In the genomic region with DNA sequence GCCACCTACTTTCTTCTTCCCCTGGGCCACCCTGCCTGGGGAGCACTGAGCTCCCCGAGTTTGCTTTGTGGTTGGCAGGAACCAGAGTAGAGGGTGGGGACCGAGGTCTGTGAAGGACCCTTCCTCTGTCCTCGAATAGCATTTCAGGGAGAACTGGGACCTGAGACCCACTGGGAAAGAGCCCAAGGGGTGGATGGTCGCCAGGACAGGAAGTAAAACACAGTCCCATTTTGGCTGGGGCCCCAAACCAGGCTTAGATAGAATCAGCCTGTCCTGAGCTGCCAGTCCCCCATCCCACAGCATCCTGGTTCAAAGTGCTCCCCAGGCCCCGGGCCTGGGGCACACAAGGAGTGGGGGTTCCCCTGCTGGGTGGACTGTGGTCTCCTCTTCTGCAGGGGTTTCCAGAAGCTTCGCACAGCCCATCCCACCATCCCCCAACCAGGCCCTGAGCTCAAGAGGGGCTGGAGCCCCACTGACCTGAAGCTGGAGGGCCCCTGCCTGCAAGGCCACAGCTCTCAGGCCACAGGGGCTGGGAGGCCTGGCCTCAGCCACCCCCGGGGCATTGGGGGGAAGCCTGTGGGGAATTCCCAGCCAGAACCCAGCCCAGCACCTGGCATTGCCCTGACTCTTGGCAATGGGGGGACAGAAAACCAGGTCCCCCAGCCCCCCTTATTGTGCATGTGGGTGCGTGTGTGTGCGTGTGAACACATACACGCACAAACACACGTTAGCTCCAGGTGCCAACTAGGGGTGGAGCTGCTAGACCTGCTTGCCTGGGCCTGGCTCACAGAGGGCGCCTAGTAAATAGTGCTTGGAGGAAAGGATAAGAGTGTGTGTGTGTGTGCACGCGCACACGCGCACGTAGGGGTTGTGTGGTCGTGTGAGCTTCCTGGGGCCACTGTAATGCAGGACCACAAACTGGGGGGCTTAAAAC, we compare ENCODE assay signal across 9 cellular contexts. TPM values are rescaled to one million over a fixed set of nuclear protein-coding genes. Genes with fewer than 3 reads are reported as not detected.
DNase-seq lines count a peak whose midpoint lies in the region; ATAC-seq, FAIRE-seq and TF ChIP-seq lines count a peak whose summit lies in the region.
"Had no signal": no experiment of that assay in that cellular context is flagged by ENCODE, and none has a peak within 500 bp of the region (broad histone marks: within the 10 kb centered on the region; RNA-seq: fewer than 3 reads in every experiment).

No MANE protein-coding gene starts in this region.

- H3K27me3 ChIP-seq in HepG2 (ENCODE audit: control insufficient read depth in 1 of 2, insufficient read depth in 2 of 2, low read length in 2 of 2) = no peaks in the 10 kb centered on the region
- no peaks in the 10 kb centered on the region for H3K27me3 ChIP-seq in thoracic aorta (replicated peaks; ENCODE audit: insufficient read depth)

- POLR2A ChIA-PET in HepG2 (lab: Yijun Ruan, JAX) = interaction anchor here (0.6 to 2.5 kb wide), 18 partner anchors 9 to 291 kb away, joined by 3 to 40 read pairs (median 4); a partner anchor contains a TSS

- no peak for ATAC-seq in activated naive CD4-positive, alpha-beta T cell treated with anti-CD3 and anti-CD28 coated beads, Interleukin-2, amount 50 U/mL, for 72 hours
- ATAC-seq in HepG2 = peak; percentile 6; the same call in 1 of the 3 replicates
- no peak for ATAC-seq in thoracic aorta (ENCODE audit: insufficient number of reproducible peaks, low FRiP score, low read depth)
- no peak for ATAC-seq in HG02623 (IDR thresholded peaks at IDR 0.05; ENCODE audit: unreplicated experiment)

- TF ChIP-seq RAD21 in HepG2 (CRISPR knock-in tag; IDR thresholded peaks at IDR 0.05) = no peak

- peak overlapping the region; percentile 67 for H3K27ac ChIP-seq in KOPT-K1 (ENCODE audit: low read depth, low read length, poor library complexity, severe bottlenecking)
- H3K27ac ChIP-seq in HepG2 (ENCODE audit: extremely low read length, insufficient read depth, low read length) = peak overlapping the region; percentile 55
- H3K27ac ChIP-seq in thoracic aorta = peak overlapping the region; percentile 68 to 93

- TF ChIP-seq CTCF in Calu3 (IDR thresholded peaks at IDR 0.05; ENCODE audit: unreplicated experiment) (no peak), HepG2 (CRISPR knock-in tag; IDR thresholded peaks at IDR 0.05) (peak; percentile 45), thoracic aorta (IDR thresholded peaks at IDR 0.05) (no peak)

- H3K9me3 Mint-ChIP-seq in Calu3 (ENCODE audit: low read depth, unreplicated experiment) = no peaks in the 10 kb centered on the region
- no peaks in the 10 kb centered on the region for H3K9me3 Mint-ChIP-seq in activated naive CD4-positive, alpha-beta T cell treated with anti-CD3 and anti-CD28 coated beads, Interleukin-2, amount 50 U/mL, for 72 hours

- 28% methylated on average over 11 of the region's 18 CpGs for WGBS in HepG2 (ENCODE audit: low lambda C conversion rate)

- H3K36me3 ChIP-seq in KOPT-K1 (ENCODE audit: insufficient read depth, low read length) = peaks cover 15% of the 10 kb centered on the region; the same call in 1 of the 2 replicates
- peaks cover 1 to 2% of the 10 kb centered on the region in 2 experiments; a peak in 2 of 5 replicates for H3K36me3 ChIP-seq in HepG2 (replicated peaks in 1 of 2; ENCODE audit: control insufficient read depth in 1 of 2, insufficient read depth in 2 of 2, low read length in 2 of 2)
- no peaks in the 10 kb centered on the region for H3K36me3 ChIP-seq in thoracic aorta

- no peak overlapping the region for H2AFZ ChIP-seq in HepG2 (ENCODE audit: low read length)

- TF ChIP-seq POLR2A in HepG2 (IDR thresholded peaks at IDR 0.05; ENCODE audit: insufficient read depth in 1 of 2, low read depth in 2 of 2, low read length in 2 of 2) = peak in 1 of 2 experiments; percentile 13; a peak in 1 of 4 replicates

- no peak for TF ChIP-seq EP300 in HepG2 (IDR thresholded peaks at IDR 0.05; ENCODE audit: low read depth in 2 of 2, low read length in 2 of 2)
- TF ChIP-seq EP300 in HepG2 (CRISPR knock-in tag; IDR thresholded peaks at IDR 0.05; ENCODE audit: borderline replicate concordance) = no peak

- H3K27me3 Mint-ChIP-seq in Calu3 (ENCODE audit: unreplicated experiment) = no peaks in the 10 kb centered on the region

- peak overlapping the region; percentile 47 to 77 (median 60); a peak in 5 of 6 replicates for H3K4me3 ChIP-seq in HepG2 (replicated peaks in 1 of 3; ENCODE audit: insufficient read depth in 1 of 3, low read depth in 2 of 3, low read length in 3 of 3)
- peak overlapping the region; percentile 96 for H3K4me3 ChIP-seq in thoracic aorta

- peaks cover 30% of the 10 kb centered on the region for H3K79me2 ChIP-seq in HepG2 (ENCODE audit: insufficient read depth, low read length)

- H3K4me1 Mint-ChIP-seq in Calu3 (ENCODE audit: low read depth, unreplicated experiment) = no peaks in the 10 kb centered on the region

- intact Hi-C loops in Calu3 (cut with micrococcal nuclease; ENCODE audit: unreplicated experiment) = no loop called here
- intact Hi-C loops in HepG2 (cut with micrococcal nuclease; ENCODE audit: unreplicated experiment) = no loop called here

- H3K9ac ChIP-seq in HepG2 (ENCODE audit: insufficient read depth, low read depth, low read length) = peak overlapping the region; percentile 74

- H3K36me3 Mint-ChIP-seq in Calu3 (ENCODE audit: insufficient read depth, unreplicated experiment) = peaks cover 42% of the 10 kb centered on the region
- peaks cover 0 to 7% of the 10 kb centered on the region in 2 donors for H3K36me3 Mint-ChIP-seq in activated naive CD4-positive, alpha-beta T cell treated with anti-CD3 and anti-CD28 coated beads, Interleukin-2, amount 50 U/mL, for 72 hours

- no peak for DNase-seq in Calu3
- DNase-seq in activated naive CD4-positive, alpha-beta T cell treated with anti-CD3 and anti-CD28 coated beads, Interleukin-2, amount 50 U/mL, for 72 hours (ENCODE audit: low spot score in 2 of 2) = no peak
- no peak for DNase-seq in HepG2 (ENCODE audit: low spot score)
- DNase-seq in thoracic aorta (ENCODE audit: low spot score) = no peak
- DNase-seq in OCI-M1 (lab: John Stamatoyannopoulos, UW) = no peak
- DNase-seq in H4 (ENCODE audit: low spot score) = no peak

- peaks cover 35% of the 10 kb centered on the region for H4K20me1 ChIP-seq in HepG2 (ENCODE audit: insufficient read depth, low read length)

- peak overlapping the region; percentile 90 for H3K27ac Mint-ChIP-seq in Calu3 (ENCODE audit: unreplicated experiment)
- H3K27ac Mint-ChIP-seq in activated naive CD4-positive, alpha-beta T cell treated with anti-CD3 and anti-CD28 coated beads, Interleukin-2, amount 50 U/mL, for 72 hours = peak overlapping the region; percentile 91 to 93

- H3K4me3 Mint-ChIP-seq in Calu3 (ENCODE audit: low read depth, unreplicated experiment) = peak overlapping the region; percentile 74

- H3K4me1 ChIP-seq in HepG2 (ENCODE audit: insufficient read depth, low read length) (peaks cover 83% of the 10 kb centered on the region), thoracic aorta (ENCODE audit: control insufficient read depth in 1 of 2, low read depth in 2 of 2) (peaks cover 33 to 51% of the 10 kb centered on the region in 2 donors)

- BruUV-seq in Calu3 (replicated peaks; lab: Mats Ljungman, UMichigan) (no TSS peak), HepG2 (replicated peaks; lab: Mats Ljungman, UMichigan) (no TSS peak)

- H3K9me3 ChIP-seq in KOPT-K1 (ENCODE audit: insufficient read depth, low read length, poor library complexity, severe bottlenecking) (no peaks in the 10 kb centered on the region), HepG2 (ENCODE audit: low read length) (no peaks in the 10 kb centered on the region), thoracic aorta (no peaks in the 10 kb centered on the region)

- in situ Hi-C loops in HepG2 (cut with HindIII; ENCODE audit: extremely low pct_ligation_motif_present, low pct_unique_long_range_greater_than_20kb) = no loop called here

- peak overlapping the region; percentile 96 for H3K4me2 ChIP-seq in HepG2 (ENCODE audit: low read depth, low read length)

- CTCF ChIA-PET in Calu3 (lab: Charles Lee) (no interaction called here), HepG2 (lab: Yijun Ruan, JAX; ENCODE audit: low intra/inter-chr PET ratio, low total read pairs) (no interaction called here)

- peak; percentile 42 for FAIRE-seq in HepG2 (lab: Jason Lieb, UNC)
- FAIRE-seq: islet of Langerhans had no signal

RNA-seq across cellular contexts. Expression of a gene that starts 1.0 kb away (rescaled TPM):
- 96.0 and 99.7 TPM in 2 replicates for total RNA-seq in Calu3 (2022)
- total RNA-seq in activated naive CD4-positive, alpha-beta T cell treated with anti-CD3 and anti-CD28 coated beads, Interleukin-2, amount 50 U/mL, for 72 hours = 100 to 1,000 TPM; 211 to 261 TPM
- total RNA-seq in HepG2 (2016; rRNA removed; fragmentation: Illumina TruSeq; extraction: Trizol) = 35.5 and 44.9 TPM in 2 replicates
- total RNA-seq in HepG2 (2016; cell fraction: cytosol; rRNA removed; fragmentation: Illumina TruSeq; extraction: Trizol; ENCODE audit: low read depth) = 52.3 and 57.0 TPM in 2 replicates
- total RNA-seq in HepG2 (2016; cell fraction: insoluble cytoplasmic fraction; rRNA removed; fragmentation: Illumina TruSeq; extraction: Trizol) = 30.7 and 45.2 TPM in 2 replicates
- total RNA-seq in HepG2 (2016; cell fraction: membrane; rRNA removed; fragmentation: Illumina TruSeq; extraction: Trizol) = 90.7 and 98.8 TPM in 2 replicates
- 29.7 and 31.4 TPM in 2 replicates for total RNA-seq in HepG2 (2016; cell fraction: nucleus; rRNA removed; fragmentation: Illumina TruSeq; extraction: Trizol)
- 112 and 129 TPM in 2 replicates for polyA plus RNA-seq in HepG2 (2011; rRNA removed)
- polyA plus RNA-seq in HepG2 (2011; cell fraction: cytosol; rRNA removed) = 75.6 and 125 TPM in 2 replicates
- 253 and 307 TPM in 2 replicates for polyA plus RNA-seq in HepG2 (2011; cell fraction: nucleus; rRNA removed)
- 68.1 and 73.6 TPM in 2 replicates for polyA plus RNA-seq in HepG2 (2012)
- 65.6 and 66.5 TPM in 2 replicates for polyA plus RNA-seq in HepG2 (2016; cell fraction: cytosol; fragmentation: Illumina TruSeq; extraction: Trizol; ENCODE audit: low read depth)
- 34.0 and 45.2 TPM in 2 replicates for polyA plus RNA-seq in HepG2 (2016; cell fraction: insoluble cytoplasmic fraction; fragmentation: Illumina TruSeq; extraction: Trizol; ENCODE audit: low read depth)
- 77.4 and 85.7 TPM in 2 replicates for polyA plus RNA-seq in HepG2 (2016; cell fraction: membrane; fragmentation: Illumina TruSeq; extraction: Trizol; ENCODE audit: low read depth)
- polyA plus RNA-seq in HepG2 (2016; cell fraction: nucleus; fragmentation: Illumina TruSeq; extraction: Trizol; ENCODE audit: insufficient read depth, low read depth) = 73.2 and 74.3 TPM in 2 replicates
- polyA minus RNA-seq in HepG2 (2011; rRNA and poly(A)+ RNA removed; ENCODE audit: low replicate concordance) = 79.7 and 204 TPM in 2 replicates
- 99.9 and 101 TPM in 2 replicates for polyA minus RNA-seq in HepG2 (2011; cell fraction: cytosol; rRNA and poly(A)+ RNA removed)
- 40.2 and 51.7 TPM in 2 replicates for polyA minus RNA-seq in HepG2 (2011; cell fraction: nucleus; rRNA and poly(A)+ RNA removed)
- 10 to 100 TPM; 69.7 to 96.3 TPM for total RNA-seq in thoracic aorta
- 33.9 and 49.6 TPM in 2 replicates for total RNA-seq in H4 (2014; rRNA removed; shearing (Covaris generic))

RNA-seq across cellular contexts. Expression of a gene that starts 36.5 kb away (rescaled TPM):
- total RNA-seq in Calu3 (2022) (65.3 and 72.3 TPM in 2 replicates), HepG2 (2016; rRNA removed; fragmentation: Illumina TruSeq; extraction: Trizol) (28.1 and 30.9 TPM in 2 replicates), thoracic aorta (100 to 1,000 TPM in 1 of 2 donors, 10 to 100 TPM in 1; 43.2 to 107 TPM)
- total RNA-seq in activated naive CD4-positive, alpha-beta T cell treated with anti-CD3 and anti-CD28 coated beads, Interleukin-2, amount 50 U/mL, for 72 hours = 10 to 100 TPM; 24.6 to 60.8 TPM
- total RNA-seq in HepG2 (2016; cell fraction: cytosol; rRNA removed; fragmentation: Illumina TruSeq; extraction: Trizol; ENCODE audit: low read depth) = 33.3 and 38.0 TPM in 2 replicates
- 26.7 and 27.1 TPM in 2 replicates for total RNA-seq in HepG2 (2016; cell fraction: insoluble cytoplasmic fraction; rRNA removed; fragmentation: Illumina TruSeq; extraction: Trizol)
- 73.7 and 74.9 TPM in 2 replicates for total RNA-seq in HepG2 (2016; cell fraction: membrane; rRNA removed; fragmentation: Illumina TruSeq; extraction: Trizol)
- total RNA-seq in HepG2 (2016; cell fraction: nucleus; rRNA removed; fragmentation: Illumina TruSeq; extraction: Trizol) = 18.7 and 18.8 TPM in 2 replicates
- polyA plus RNA-seq in HepG2 (2011; rRNA removed) = 45.3 and 45.6 TPM in 2 replicates
- 23.9 and 43.2 TPM in 2 replicates for polyA plus RNA-seq in HepG2 (2011; cell fraction: cytosol; rRNA removed)
- 43.1 and 48.6 TPM in 2 replicates for polyA plus RNA-seq in HepG2 (2011; cell fraction: nucleus; rRNA removed)
- polyA plus RNA-seq in HepG2 (2012) = 46.5 and 49.0 TPM in 2 replicates
- 74.0 and 79.4 TPM in 2 replicates for polyA plus RNA-seq in HepG2 (2016; cell fraction: cytosol; fragmentation: Illumina TruSeq; extraction: Trizol; ENCODE audit: low read depth)
- polyA plus RNA-seq in HepG2 (2016; cell fraction: insoluble cytoplasmic fraction; fragmentation: Illumina TruSeq; extraction: Trizol; ENCODE audit: low read depth) = 39.4 and 51.6 TPM in 2 replicates
- polyA plus RNA-seq in HepG2 (2016; cell fraction: membrane; fragmentation: Illumina TruSeq; extraction: Trizol; ENCODE audit: low read depth) = 106 and 123 TPM in 2 replicates
- polyA plus RNA-seq in HepG2 (2016; cell fraction: nucleus; fragmentation: Illumina TruSeq; extraction: Trizol; ENCODE audit: insufficient read depth, low read depth) = 43.6 and 45.5 TPM in 2 replicates
- 32.8 and 55.6 TPM in 2 replicates for polyA minus RNA-seq in HepG2 (2011; rRNA and poly(A)+ RNA removed; ENCODE audit: low replicate concordance)
- 39.1 and 43.2 TPM in 2 replicates for polyA minus RNA-seq in HepG2 (2011; cell fraction: cytosol; rRNA and poly(A)+ RNA removed)
- polyA minus RNA-seq in HepG2 (2011; cell fraction: nucleus; rRNA and poly(A)+ RNA removed) = 10.3 and 12.1 TPM in 2 replicates
- 37.6 and 40.1 TPM in 2 replicates for total RNA-seq in H4 (2014; rRNA removed; shearing (Covaris generic))

RNA-seq across cellular contexts. Expression of a gene that starts 44.1 kb away (rescaled TPM):
- 13.7 and 15.8 TPM in 2 replicates for total RNA-seq in Calu3 (2022)
- 100 to 1,000 TPM in 1 of 2 donors, 10 to 100 TPM in 1; 91.8 to 183 TPM for total RNA-seq in activated naive CD4-positive, alpha-beta T cell treated with anti-CD3 and anti-CD28 coated beads, Interleukin-2, amount 50 U/mL, for 72 hours
- total RNA-seq in HepG2 (2016; rRNA removed; fragmentation: Illumina TruSeq; extraction: Trizol) = 3.5 and 4.3 TPM in 2 replicates
- total RNA-seq in HepG2 (2016; cell fraction: cytosol; rRNA removed; fragmentation: Illumina TruSeq; extraction: Trizol; ENCODE audit: low read depth) = 2.2 and 2.7 TPM in 2 replicates
- 3.5 and 4.0 TPM in 2 replicates for total RNA-seq in HepG2 (2016; cell fraction: insoluble cytoplasmic fraction; rRNA removed; fragmentation: Illumina TruSeq; extraction: Trizol)
- 2.7 and 3.2 TPM in 2 replicates for total RNA-seq in HepG2 (2016; cell fraction: membrane; rRNA removed; fragmentation: Illumina TruSeq; extraction: Trizol)
- total RNA-seq in HepG2 (2016; cell fraction: nucleus; rRNA removed; fragmentation: Illumina TruSeq; extraction: Trizol) = 2.4 and 2.5 TPM in 2 replicates
- polyA plus RNA-seq in HepG2 (2011; rRNA removed) = 17.8 and 20.3 TPM in 2 replicates
- 13.9 and 16.9 TPM in 2 replicates for polyA plus RNA-seq in HepG2 (2011; cell fraction: cytosol; rRNA removed)
- 10.8 and 12.6 TPM in 2 replicates for polyA plus RNA-seq in HepG2 (2011; cell fraction: nucleus; rRNA removed)
- 6.2 and 6.8 TPM in 2 replicates for polyA plus RNA-seq in HepG2 (2012)
- 0.97 and 1.0 TPM in 2 replicates for polyA plus RNA-seq in HepG2 (2016; cell fraction: cytosol; fragmentation: Illumina TruSeq; extraction: Trizol; ENCODE audit: low read depth)
- polyA plus RNA-seq in HepG2 (2016; cell fraction: insoluble cytoplasmic fraction; fragmentation: Illumina TruSeq; extraction: Trizol; ENCODE audit: low read depth) = 6.2 and 7.9 TPM in 2 replicates
- polyA plus RNA-seq in HepG2 (2016; cell fraction: membrane; fragmentation: Illumina TruSeq; extraction: Trizol; ENCODE audit: low read depth) = 2.8 TPM in 2 replicates
- 6.6 and 6.8 TPM in 2 replicates for polyA plus RNA-seq in HepG2 (2016; cell fraction: nucleus; fragmentation: Illumina TruSeq; extraction: Trizol; ENCODE audit: insufficient read depth, low read depth)
- 23.6 and 71.5 TPM in 2 replicates for polyA minus RNA-seq in HepG2 (2011; rRNA and poly(A)+ RNA removed; ENCODE audit: low replicate concordance)
- polyA minus RNA-seq in HepG2 (2011; cell fraction: cytosol; rRNA and poly(A)+ RNA removed) = 19.3 and 25.0 TPM in 2 replicates
- polyA minus RNA-seq in HepG2 (2011; cell fraction: nucleus; rRNA and poly(A)+ RNA removed) = 5.3 and 6.0 TPM in 2 replicates
- 10 to 100 TPM; 37.8 to 50.9 TPM for total RNA-seq in thoracic aorta
- total RNA-seq in H4 (2014; rRNA removed; shearing (Covaris generic)) = 3.8 and 9.0 TPM in 2 replicates

RNA-seq across cellular contexts. Expression of a gene that starts 44.7 kb away (rescaled TPM):
- total RNA-seq in Calu3 (2022) (2.7 and 2.8 TPM in 2 replicates), HepG2 (2016; rRNA removed; fragmentation: Illumina TruSeq; extraction: Trizol) (0.24 and 0.77 TPM in 2 replicates), thoracic aorta (1 to 10 TPM; 3.1 to 6.1 TPM)
- total RNA-seq in activated naive CD4-positive, alpha-beta T cell treated with anti-CD3 and anti-CD28 coated beads, Interleukin-2, amount 50 U/mL, for 72 hours = 100 to 1,000 TPM in 1 of 2 donors, 10 to 100 TPM in 1; 29.7 to 105 TPM
- total RNA-seq in HepG2 (2016; cell fraction: cytosol; rRNA removed; fragmentation: Illumina TruSeq; extraction: Trizol; ENCODE audit: low read depth) = 0.79 and 0.91 TPM in 2 replicates
- 0.34 and 1.5 TPM in 2 replicates for total RNA-seq in HepG2 (2016; cell fraction: insoluble cytoplasmic fraction; rRNA removed; fragmentation: Illumina TruSeq; extraction: Trizol)
- total RNA-seq in HepG2 (2016; cell fraction: membrane; rRNA removed; fragmentation: Illumina TruSeq; extraction: Trizol) = 0.83 and 1.5 TPM in 2 replicates
- 1.1 and 2.5 TPM in 2 replicates for total RNA-seq in HepG2 (2016; cell fraction: nucleus; rRNA removed; fragmentation: Illumina TruSeq; extraction: Trizol)
- 3.9 and 4.1 TPM in 2 replicates for polyA plus RNA-seq in HepG2 (2011; rRNA removed)
- polyA plus RNA-seq in HepG2 (2011; cell fraction: cytosol; rRNA removed) = 0.55 and 0.75 TPM in 2 replicates
- polyA plus RNA-seq in HepG2 (2011; cell fraction: nucleus; rRNA removed) = 66.6 and 91.0 TPM in 2 replicates
- polyA plus RNA-seq in HepG2 (2012) = 1.7 and 4.4 TPM in 2 replicates
- 0.57 and 1.2 TPM in 2 replicates for polyA plus RNA-seq in HepG2 (2016; cell fraction: cytosol; fragmentation: Illumina TruSeq; extraction: Trizol; ENCODE audit: low read depth)
- 0.45 and 0.53 TPM in 2 replicates for polyA plus RNA-seq in HepG2 (2016; cell fraction: insoluble cytoplasmic fraction; fragmentation: Illumina TruSeq; extraction: Trizol; ENCODE audit: low read depth)
- polyA plus RNA-seq in HepG2 (2016; cell fraction: membrane; fragmentation: Illumina TruSeq; extraction: Trizol; ENCODE audit: low read depth) = 0.94 TPM in 2 replicates
- 4.3 and 6.3 TPM in 2 replicates for polyA plus RNA-seq in HepG2 (2016; cell fraction: nucleus; fragmentation: Illumina TruSeq; extraction: Trizol; ENCODE audit: insufficient read depth, low read depth)
- 0.54 and 2.7 TPM in 2 replicates for polyA minus RNA-seq in HepG2 (2011; rRNA and poly(A)+ RNA removed; ENCODE audit: low replicate concordance)
- polyA minus RNA-seq in HepG2 (2011; cell fraction: cytosol; rRNA and poly(A)+ RNA removed) = not detected in 2 replicates
- 1.9 and 4.2 TPM in 2 replicates for polyA minus RNA-seq in HepG2 (2011; cell fraction: nucleus; rRNA and poly(A)+ RNA removed)
- 1.3 and 4.2 TPM in 2 replicates for total RNA-seq in H4 (2014; rRNA removed; shearing (Covaris generic))
